ENCODE assay signal across 24 cellular contexts in the genomic region with DNA sequence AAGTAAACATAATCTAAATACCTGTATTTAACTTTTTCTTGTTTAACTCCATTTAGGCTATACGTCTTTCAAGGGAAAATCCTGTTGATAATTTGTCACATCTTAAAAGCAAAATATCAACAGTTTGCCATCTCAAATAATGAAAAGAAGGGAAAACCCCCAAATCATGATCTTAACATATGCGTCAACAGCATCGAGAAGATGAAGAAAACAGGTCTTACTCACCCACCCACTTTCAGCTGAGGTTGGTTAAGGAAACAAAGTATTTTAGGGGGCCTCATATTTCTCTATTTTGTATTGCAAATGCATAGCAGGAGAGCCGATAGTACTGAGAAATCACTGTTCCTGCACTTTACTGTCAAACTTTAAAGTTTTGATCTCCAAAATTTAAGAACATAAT.
DNase-seq lines count a peak whose midpoint lies in the region; ATAC-seq, FAIRE-seq and TF ChIP-seq lines count a peak whose summit lies in the region.
"Had no signal": no experiment of that assay in that cellular context is flagged by ENCODE, and none has a peak within 500 bp of the region (broad histone marks: within the 10 kb centered on the region; RNA-seq: fewer than 3 reads in every experiment).

No MANE protein-coding gene starts in this region.

- SMC1A ChIA-PET in GM12878 (lab: Charles Lee; ENCODE audit: uncharacterized antibody, unreplicated experiment), result no interaction called here

- no peaks in the 10 kb centered on the region for H3K36me3 ChIP-seq in GM12878 (ENCODE audit: control insufficient read depth in 2 of 2, insufficient read depth in 2 of 2, low read length in 1 of 2)
- H3K36me3 ChIP-seq: BLaER1 treated with 17β-estradiol and CSF1 and Interleukin-3, amounts not matched to agents 10 nM and 100 nM had no signal

- no peaks in the 10 kb centered on the region for H3K36me3 Mint-ChIP-seq in activated CD8-positive, alpha-beta T cell treated with anti-CD3 and anti-CD28 coated beads for 36 hours (ENCODE audit: low read depth)
- H3K36me3 Mint-ChIP-seq in activated CD8-positive, alpha-beta T cell treated with anti-CD3 and anti-CD28 coated beads, Interleukin-2, amount 10 ng/mL, durations not matched to agents 7 days and 5 days (ENCODE audit: low read depth), result no peaks in the 10 kb centered on the region
- H3K36me3 Mint-ChIP-seq in activated T-cell treated with anti-CD3 and anti-CD28 coated beads, Interleukin-2, amount 50 U/mL, for 72 hours (ENCODE audit: insufficient read depth in 2 of 2), result no peaks in the 10 kb centered on the region
- H3K36me3 Mint-ChIP-seq: CD8-positive, alpha-beta T cell had no signal

- no TSS peak for BruUV-seq in GM12878 (replicated peaks; lab: Mats Ljungman, UMichigan)

- H3K27ac Mint-ChIP-seq in activated CD8-positive, alpha-beta T cell treated with anti-CD3 and anti-CD28 coated beads for 36 hours, result no peak overlapping the region
- no peak overlapping the region for H3K27ac Mint-ChIP-seq in activated CD8-positive, alpha-beta T cell treated with anti-CD3 and anti-CD28 coated beads, Interleukin-2, amount 10 ng/mL, durations not matched to agents 7 days and 5 days
- H3K27ac Mint-ChIP-seq in activated T-cell treated with anti-CD3 and anti-CD28 coated beads, Interleukin-2, amount 50 U/mL, for 72 hours, result no peak overlapping the region
- H3K27ac Mint-ChIP-seq: B cell; CD4-positive, alpha-beta T cell; CD8-positive, alpha-beta T cell had no signal

- POLR2A ChIA-PET in activated CD8-positive, alpha-beta T cell treated with anti-CD3 and anti-CD28 coated beads for 36 hours (lab: Charles Lee), result no interaction called here
- POLR2A ChIA-PET in activated CD8-positive, alpha-beta T cell treated with anti-CD3 and anti-CD28 coated beads, Interleukin-2, amount 10 ng/mL, durations not matched to agents 7 days and 5 days (lab: Charles Lee), result no interaction called here
- POLR2A ChIA-PET in GM12878 (lab: Charles Lee), result no interaction called here

- CTCF ChIA-PET in activated CD8-positive, alpha-beta T cell treated with anti-CD3 and anti-CD28 coated beads for 36 hours (lab: Charles Lee), result no interaction called here
- CTCF ChIA-PET in activated CD8-positive, alpha-beta T cell treated with anti-CD3 and anti-CD28 coated beads, Interleukin-2, amount 10 ng/mL, durations not matched to agents 7 days and 5 days (lab: Charles Lee), result interaction anchor here (1.1 kb wide), 1 partner anchor 13 kb away, joined by 3 read pairs; no protein-coding TSS in a partner anchor
- CTCF ChIA-PET in GM12878 (lab: Yijun Ruan, JAX), result no interaction called here

- intact Hi-C loops in activated CD8-positive, alpha-beta T cell treated with anti-CD3 and anti-CD28 coated beads for 36 hours (cut with micrococcal nuclease), result no loop called here
- intact Hi-C loops in GM12878 (cut with micrococcal nuclease; ENCODE audit: unreplicated experiment), result no loop called here

- no peaks in the 10 kb centered on the region for H3K79me2 ChIP-seq in GM12878 (ENCODE audit: control insufficient read depth, insufficient read depth, low read length)

- H3K4me3 Mint-ChIP-seq in activated CD8-positive, alpha-beta T cell treated with anti-CD3 and anti-CD28 coated beads for 36 hours, result no peak overlapping the region
- H3K4me3 Mint-ChIP-seq in activated CD8-positive, alpha-beta T cell treated with anti-CD3 and anti-CD28 coated beads, Interleukin-2, amount 10 ng/mL, durations not matched to agents 7 days and 5 days, result no peak overlapping the region
- peak overlapping the region; percentile 28 to 32 for H3K4me3 Mint-ChIP-seq in activated T-cell treated with anti-CD3 and anti-CD28 coated beads, Interleukin-2, amount 50 U/mL, for 72 hours
- H3K4me3 Mint-ChIP-seq: B cell; CD4-positive, alpha-beta T cell; CD8-positive, alpha-beta T cell had no signal

- ATAC-seq in activated CD8-positive, alpha-beta T cell treated with anti-CD3 and anti-CD28 coated beads for 36 hours, result peak; percentile 55
- no peak for ATAC-seq in activated CD8-positive, alpha-beta T cell treated with anti-CD3 and anti-CD28 coated beads, Interleukin-2, amount 10 ng/mL, durations not matched to agents 7 days and 5 days
- peak; percentile 72 to 75 for ATAC-seq in activated T-cell treated with anti-CD3 and anti-CD28 coated beads, Interleukin-2, amount 50 U/mL, for 72 hours (replicated peaks in 1 of 2)
- no peak for ATAC-seq in GM12878
- ATAC-seq: A549; CD8-positive, alpha-beta T cell had no signal

- no peaks in the 10 kb centered on the region for H3K4me1 ChIP-seq in GM12878 (ENCODE audit: control insufficient read depth, insufficient read depth, low read length)
- H3K4me1 ChIP-seq: A549, Caco-2 had no signal

- no peak overlapping the region for H3K9ac ChIP-seq in GM12878 (ENCODE audit: control insufficient read depth, insufficient read depth, low read length)
- H3K9ac ChIP-seq: BLaER1 treated with 17β-estradiol and CSF1 and Interleukin-3, amounts not matched to agents 10 nM and 100 nM had no signal

- TF ChIP-seq POLR2A in GM12878 (IDR thresholded peaks at IDR 0.05; ENCODE audit: low read depth, low read length), result no peak

- H3K4me1 Mint-ChIP-seq in activated CD8-positive, alpha-beta T cell treated with anti-CD3 and anti-CD28 coated beads for 36 hours (ENCODE audit: low read depth), result peaks cover 4% of the 10 kb centered on the region
- peaks cover 4% of the 10 kb centered on the region for H3K4me1 Mint-ChIP-seq in activated CD8-positive, alpha-beta T cell treated with anti-CD3 and anti-CD28 coated beads, Interleukin-2, amount 10 ng/mL, durations not matched to agents 7 days and 5 days (ENCODE audit: low read depth)
- peaks cover 34% of the 10 kb centered on the region for H3K4me1 Mint-ChIP-seq in activated T-cell treated with anti-CD3 and anti-CD28 coated beads, Interleukin-2, amount 50 U/mL, for 72 hours (ENCODE audit: low read depth)
- H3K4me1 Mint-ChIP-seq: B cell had no signal

- TF ChIP-seq RAD21 in GM12878 (IDR thresholded peaks at IDR 0.05; ENCODE audit: insufficient read depth, low read depth, low read length), result no peak

- no peak for TF ChIP-seq CTCF in activated CD8-positive, alpha-beta T cell treated with anti-CD3 and anti-CD28 coated beads for 36 hours (IDR thresholded peaks at IDR 0.05)
- no peak for TF ChIP-seq CTCF in GM13977 (IDR thresholded peaks at IDR 0.05; ENCODE audit: extremely low read depth, insufficient read depth, missing control alignments)
- no peak for TF ChIP-seq CTCF in GM12878 (IDR thresholded peaks at IDR 0.05 in 2 of 3, conservative IDR thresholded peaks at IDR 0.05 in 1 of 3; ENCODE audit: control insufficient read depth in 2 of 3, extremely low read depth in 1 of 3, insufficient read depth in 1 of 3, low read depth in 3 of 3, low read length in 3 of 3)

- RAD21 ChIA-PET in GM12878 (lab: Charles Lee; ENCODE audit: unreplicated experiment), result no interaction called here

- no peaks in the 10 kb centered on the region; a peak in 2 of 4 replicates for H3K27me3 ChIP-seq in GM12878 (replicated peaks in 1 of 2; ENCODE audit: control insufficient read depth in 2 of 2, insufficient read depth in 2 of 2, low read length in 1 of 2)
- H3K27me3 ChIP-seq: BLaER1 treated with 17β-estradiol and CSF1 and Interleukin-3, amounts not matched to agents 10 nM and 100 nM had no signal

- H3K4me3 ChIP-seq in GM12878, result no peak overlapping the region
- H3K4me3 ChIP-seq: A549; BLaER1 treated with 17β-estradiol and CSF1 and Interleukin-3, amounts not matched to agents 10 nM and 100 nM had no signal

- no peak for TF ChIP-seq EP300 in GM12878 (IDR thresholded peaks at IDR 0.05; ENCODE audit: borderline replicate concordance in 1 of 2, control insufficient read depth in 1 of 2, low read depth in 2 of 2, low read length in 2 of 2)

- H3K9me3 ChIP-seq in GM12878 (replicated peaks; ENCODE audit: control insufficient read depth, insufficient read depth, low read length), result no peaks in the 10 kb centered on the region
- H3K9me3 ChIP-seq: A549; BLaER1 treated with 17β-estradiol and CSF1 and Interleukin-3, amounts not matched to agents 10 nM and 100 nM; Caco-2 had no signal

- no peak for FAIRE-seq in GM12878 (lab: Jason Lieb, UNC)
- FAIRE-seq: A549, GM18507 had no signal

- H3K9me3 Mint-ChIP-seq in activated CD8-positive, alpha-beta T cell treated with anti-CD3 and anti-CD28 coated beads for 36 hours, result no peaks in the 10 kb centered on the region
- H3K9me3 Mint-ChIP-seq in activated CD8-positive, alpha-beta T cell treated with anti-CD3 and anti-CD28 coated beads, Interleukin-2, amount 10 ng/mL, durations not matched to agents 7 days and 5 days (ENCODE audit: insufficient read depth), result no peaks in the 10 kb centered on the region
- H3K9me3 Mint-ChIP-seq in activated T-cell treated with anti-CD3 and anti-CD28 coated beads, Interleukin-2, amount 50 U/mL, for 72 hours, result no peaks in the 10 kb centered on the region
- H3K9me3 Mint-ChIP-seq: CD4-positive, alpha-beta T cell; CD8-positive, alpha-beta T cell had no signal

- H2AFZ ChIP-seq in GM12878 (ENCODE audit: control insufficient read depth, low read depth, low read length), result no peak overlapping the region

- no peaks in the 10 kb centered on the region for H4K20me1 ChIP-seq in GM12878 (ENCODE audit: control insufficient read depth, insufficient read depth)
- H4K20me1 ChIP-seq: BLaER1 treated with 17β-estradiol and CSF1 and Interleukin-3, amounts not matched to agents 10 nM and 100 nM had no signal

- H3K27me3 Mint-ChIP-seq in activated CD8-positive, alpha-beta T cell treated with anti-CD3 and anti-CD28 coated beads for 36 hours, result no peaks in the 10 kb centered on the region
- no peaks in the 10 kb centered on the region for H3K27me3 Mint-ChIP-seq in activated CD8-positive, alpha-beta T cell treated with anti-CD3 and anti-CD28 coated beads, Interleukin-2, amount 10 ng/mL, durations not matched to agents 7 days and 5 days (ENCODE audit: low read depth)
- peaks cover 10% of the 10 kb centered on the region for H3K27me3 Mint-ChIP-seq in activated T-cell treated with anti-CD3 and anti-CD28 coated beads, Interleukin-2, amount 50 U/mL, for 72 hours (ENCODE audit: low read depth)
- H3K27me3 Mint-ChIP-seq: CD4-positive, alpha-beta T cell had no signal

- H3K27ac ChIP-seq in GM12878 (ENCODE audit: control insufficient read depth, insufficient read depth), result no peak overlapping the region
- H3K27ac ChIP-seq: 22Rv1; A549; BLaER1 treated with 17β-estradiol and CSF1 and Interleukin-3, amounts not matched to agents 10 nM and 100 nM; C4-2B had no signal

- WGBS in GM12878 (ENCODE audit: insufficient coverage, insufficient replicate concordance, low lambda C conversion rate, missing lambda C conversion rate), result under 1% methylated on average over 4 of the region's 4 CpGs

- DNase-seq in activated CD8-positive, alpha-beta T cell treated with anti-CD3 and anti-CD28 coated beads for 36 hours, result no peak
- DNase-seq in activated CD8-positive, alpha-beta T cell treated with anti-CD3 and anti-CD28 coated beads, Interleukin-2, amount 10 ng/mL, durations not matched to agents 7 days and 5 days, result no peak
- DNase-seq in activated T-cell treated with anti-CD3 and anti-CD28 coated beads, Interleukin-2, amount 50 U/mL, for 72 hours, result no peak
- no peak for DNase-seq in activated T-cell treated with anti-CD3 and anti-CD28 coated beads, Interleukin-2, amount 50 U/mL, for 1 hour
- DNase-seq in GM13977 (ENCODE audit: low spot score) (peak; percentile 36), GM12878 (ENCODE audit: low read depth, low spot score) (no peak), cerebellum (ENCODE audit: low spot score) (no peak)
- DNase-seq: AML-193; Caco-2; CD4-positive, alpha-beta T cell; CD8-positive, alpha-beta T cell; DMS 273 treated with DMSO at 0.1 percent for 48 hours; DMS153; DMS53; DMS79; DND-41; EL; GDM1 had no signal

- in situ Hi-C loops in GM13977 (cut with MboI; ENCODE audit: low pct_unique_long_range_greater_than_20kb, low sequenced_read_pairs, unreplicated experiment), result no loop called here
- in situ Hi-C loops in GM12878 (cut with MboI), result no loop called here

- no peak overlapping the region for H3K4me2 ChIP-seq in GM12878 (ENCODE audit: control insufficient read depth, insufficient read depth)
- H3K4me2 ChIP-seq: A549 had no signal

Comparison
In these comparisons a context has a peak if more than half of its experiments do, and no peak if none do; other contexts are left out.
1. ATAC-seq: peak in activated CD8-positive, alpha-beta T cell treated with anti-CD3 and anti-CD28 coated beads for 36 hours (single experiment) and activated T-cell treated with anti-CD3 and anti-CD28 coated beads, Interleukin-2, amount 50 U/mL, for 72 hours (2 of 2); none in activated CD8-positive, alpha-beta T cell treated with anti-CD3 and anti-CD28 coated beads, Interleukin-2, amount 10 ng/mL, durations not matched to agents 7 days and 5 days (single experiment) and GM12878 (single experiment).
2. H3K4me3 Mint-ChIP-seq: peak in activated T-cell treated with anti-CD3 and anti-CD28 coated beads, Interleukin-2, amount 50 U/mL, for 72 hours (2 of 2); none in activated CD8-positive, alpha-beta T cell treated with anti-CD3 and anti-CD28 coated beads for 36 hours (single experiment) and activated CD8-positive, alpha-beta T cell treated with anti-CD3 and anti-CD28 coated beads, Interleukin-2, amount 10 ng/mL, durations not matched to agents 7 days and 5 days (single experiment).